Comparison of ENCODE assay signal across 7 cellular contexts in genomic region chr12:109998904-109999648, GRCh38. TPM values are rescaled to one million over a fixed set of nuclear protein-coding genes. Genes with fewer than 3 reads are reported as not detected.
DNase-seq lines count a peak whose midpoint lies in the region; ATAC-seq and TF ChIP-seq lines count a peak whose summit lies in the region.

Gene ANKRD13A, plus strand, starts transcription at chr12:109999430. Its CDS starts 259 bp downstream, at chr12:109999689.

- no peaks in the 10 kb centered on the region for H3K9me3 ChIP-seq in mammary epithelial cell (replicated peaks; ENCODE audit: insufficient read depth, low read length)
- no peaks in the 10 kb centered on the region for H3K9me3 ChIP-seq in iPS-20b (ENCODE audit: insufficient read depth, low read depth, low read length)

- H3K4me1 ChIP-seq in mammary epithelial cell (ENCODE audit: insufficient read depth, low read length) (peaks cover 48% of the 10 kb centered on the region), iPS-20b (ENCODE audit: insufficient read depth, low read length) (0 out of 2 replicates have a peak, but pooled peaks cover 3% of the 10 kb centered on the region)

- H3K27me3 ChIP-seq in mammary epithelial cell (ENCODE audit: insufficient read depth, low read length) (no peaks in the 10 kb centered on the region), iPS-20b (ENCODE audit: insufficient read depth, low read length) (peaks cover 20% of the 10 kb centered on the region)

- CTCF ChIA-PET in mammary epithelial cell (lab: Charles Lee; ENCODE audit: low non-redundant PET) = no interaction called here

- dilution Hi-C loops in mammary epithelial cell (cut with HindIII; ENCODE audit: low sequenced_read_pairs) = loop anchor here (5.0 kb wide), 3 partner anchors 33 to 67 kb away; no protein-coding TSS in a partner anchor

- no peaks in the 10 kb centered on the region for H4K20me1 ChIP-seq in mammary epithelial cell (ENCODE audit: insufficient read depth, low read length)

- peak; percentile 57 for ATAC-seq in HG03135 (IDR thresholded peaks at IDR 0.05; ENCODE audit: unreplicated experiment)

- DNase-seq in NCI-H2227 treated with DMSO at 0.1 percent for 48 hours (lab: John Stamatoyannopoulos, UW) (peak; percentile 88), mammary epithelial cell (peak; percentile 92)

- BruUV-seq in mammary epithelial cell (replicated peaks; lab: Mats Ljungman, UMichigan) = no TSS peak

- H3K9ac ChIP-seq in mammary epithelial cell (ENCODE audit: insufficient read depth, low read length) (peak within 1 kb of the TSS; percentile 91), iPS-20b (ENCODE audit: low read depth, low read length) (peak within 1 kb of the TSS; percentile 91)

- H2AFZ ChIP-seq in mammary epithelial cell (ENCODE audit: low read depth, low read length) = peak within 1 kb of the TSS; percentile 97

- in situ Hi-C loops in mammary epithelial cell (cut with MboI; ENCODE audit: low sequenced_read_pairs in 2 of 2) = no loop called here

- intact Hi-C loops in mammary epithelial cell (cut with micrococcal nuclease) = loop anchor here (5.0 kb wide), 1 partner anchor 117 kb away; the partner anchor contains the start of gene GLTP

- WGBS in mammary epithelial cell (ENCODE audit: low coverage, missing lambda C conversion rate) = under 1% methylated on average over 13 of the region's 62 CpGs

- H3K36me3 ChIP-seq in mammary epithelial cell (ENCODE audit: insufficient read depth, low read length) (no peaks in the 10 kb centered on the region), iPS-20b (ENCODE audit: insufficient read depth, low read depth, low read length) (no peaks in the 10 kb centered on the region)

- peaks cover 56% of the 10 kb centered on the region for H3K79me2 ChIP-seq in mammary epithelial cell (ENCODE audit: insufficient read depth, low read length)

- TF ChIP-seq CTCF in WI38 (IDR thresholded peaks at IDR 0.05; ENCODE audit: low read depth, low read length) = no peak
- no peak for TF ChIP-seq CTCF in mammary epithelial cell (conservative IDR thresholded peaks at IDR 0.05 in 1 of 2, IDR thresholded peaks at IDR 0.05 in 1 of 2; ENCODE audit: extremely low read depth in 1 of 2, insufficient read depth in 1 of 2, low read depth in 1 of 2, low read length in 2 of 2)

- TF ChIP-seq POLR2A in GM18526 (IDR thresholded peaks at IDR 0.05; ENCODE audit: extremely low read depth, insufficient read length) = peak; percentile 97

- peak within 1 kb of the TSS; percentile 96 for H3K27ac ChIP-seq in mammary epithelial cell (ENCODE audit: insufficient read depth, low read depth, low read length)
- peak within 1 kb of the TSS; percentile 59 for H3K27ac ChIP-seq in iPS-20b (ENCODE audit: low read length)
- H3K27ac ChIP-seq in skin epidermis = peak within 1 kb of the TSS; percentile 69 to 99 (median 94)

- H3K4me3 ChIP-seq in WI38 (ENCODE audit: low read depth, low read length) = peak within 1 kb of the TSS; percentile 78
- peak within 1 kb of the TSS; percentile 74 to 86 (median 85) for H3K4me3 ChIP-seq in mammary epithelial cell (replicated peaks in 1 of 3; ENCODE audit: insufficient read depth in 1 of 3, low read depth in 2 of 3, low read length in 3 of 3)
- H3K4me3 ChIP-seq in iPS-20b (ENCODE audit: low read length) = peak within 1 kb of the TSS; percentile 77
- peak within 1 kb of the TSS; percentile 59 to 99 (median 85) for H3K4me3 ChIP-seq in skin epidermis

- peak within 1 kb of the TSS; percentile 88 for H3K4me2 ChIP-seq in mammary epithelial cell (ENCODE audit: insufficient read depth, low read depth, low read length)

RNA-seq across cellular contexts. Expression of gene ANKRD13A, which starts in this region (rescaled TPM):
- 100 to 1,000 TPM in 1 of 2 donors, 10 to 100 TPM in 1; 51.0 to 160 TPM for total RNA-seq in mammary epithelial cell
- 48.4 TPM for polyA plus RNA-seq in mammary epithelial cell
- 46.7 TPM for polyA minus RNA-seq in mammary epithelial cell

Comparison
In these comparisons a context has a peak if more than half of its experiments do, and no peak if none do; other contexts are left out.
1. Peak in every context shown above with its lines: DNase-seq, ATAC-seq, H3K4me3 ChIP-seq and H3K27ac ChIP-seq.